In genomic region chr19:7419153-7419552, GRCh38 we compare ENCODE assay signal across 14 cellular contexts.
A peak's percentile ranks its signal among the peaks of the same experiment; 100 is the strongest.
DNase-seq lines count a peak whose midpoint lies in the region; ATAC-seq and TF ChIP-seq lines count a peak whose summit lies in the region.
"Had no signal": no experiment of that assay in that cellular context is flagged by ENCODE, and none has a peak within 500 bp of the region (broad histone marks: within the 10 kb centered on the region; RNA-seq: fewer than 3 reads in every experiment).

No MANE protein-coding gene starts in this region.

- POLR2A ChIA-PET in CD4-positive, alpha-beta T cell (lab: Charles Lee) = no interaction called here
- POLR2A ChIA-PET in Caco-2 (lab: Charles Lee) = no interaction called here

- no peaks in the 10 kb centered on the region for H3K27me3 ChIP-seq in CD4-positive, alpha-beta T cell (ENCODE audit: control insufficient read depth, insufficient read depth, low read length)
- H3K27me3 ChIP-seq in Caco-2 (replicated peaks; ENCODE audit: control insufficient read depth, insufficient read depth, low read length) = no peaks in the 10 kb centered on the region
- H3K27me3 ChIP-seq in lower lobe of right lung (ENCODE audit: low read depth) = no peaks in the 10 kb centered on the region
- H3K27me3 ChIP-seq in SJCRH30 = no peaks in the 10 kb centered on the region
- H3K27me3 ChIP-seq: BE2C had no signal

- H3K9me3 ChIP-seq in CD4-positive, alpha-beta T cell (ENCODE audit: control insufficient read depth, low read length) = no peaks in the 10 kb centered on the region
- H3K9me3 ChIP-seq in Caco-2 (no peaks in the 10 kb centered on the region), lower lobe of right lung (no peaks in the 10 kb centered on the region), T-helper 17 cell (ENCODE audit: control insufficient read depth, low read length, poor library complexity, severe bottlenecking) (no peaks in the 10 kb centered on the region), SJCRH30 (replicated peaks) (no peaks in the 10 kb centered on the region)
- H3K9me3 ChIP-seq: A549, BE2C had no signal

- intact Hi-C loops in CD4-positive, alpha-beta T cell (cut with DNase I, micrococcal nuclease) = loop anchor here in 1 of 2 experiments (2.0 kb wide), 1 partner anchor 14 kb away; no protein-coding TSS in a partner anchor
- intact Hi-C loops in Caco-2 (cut with micrococcal nuclease; ENCODE audit: unreplicated experiment) = no loop called here
- intact Hi-C loops in lower lobe of right lung (cut with DNase I) = no loop called here

- no peaks in the 10 kb centered on the region for H3K27me3 Mint-ChIP-seq in CD4-positive, alpha-beta T cell
- H3K27me3 Mint-ChIP-seq in Caco-2 (ENCODE audit: insufficient read depth, unreplicated experiment) (no peaks in the 10 kb centered on the region), T-helper 17 cell (no peaks in the 10 kb centered on the region)
- no peaks in the 10 kb centered on the region for H3K27me3 Mint-ChIP-seq in stimulated activated memory B cell treated with anti-CD40 and anti-IgM and Interleukin-4, amounts not matched to agents 10 μg/mL and 1 μg/mL and 100 μg/mL, for 72 hours

- no peak for TF ChIP-seq CTCF in CD4-positive, alpha-beta T cell (IDR thresholded peaks at IDR 0.05)
- TF ChIP-seq CTCF in Caco-2 (IDR thresholded peaks at IDR 0.05; ENCODE audit: insufficient read depth in 1 of 2, low read depth in 1 of 2, low read length in 1 of 2, severe bottlenecking in 1 of 2, unreplicated experiment in 1 of 2) = no peak
- no peak for TF ChIP-seq CTCF in lower lobe of right lung (IDR thresholded peaks at IDR 0.05)
- no peak for TF ChIP-seq CTCF in coronary artery (IDR thresholded peaks at IDR 0.05)

- H3K4me3 Mint-ChIP-seq in CD4-positive, alpha-beta T cell = no peak overlapping the region
- H3K4me3 Mint-ChIP-seq in Caco-2 (ENCODE audit: unreplicated experiment) (no peak overlapping the region), T-helper 17 cell (no peak overlapping the region)
- no peak overlapping the region for H3K4me3 Mint-ChIP-seq in stimulated activated memory B cell treated with anti-CD40 and anti-IgM and Interleukin-4, amounts not matched to agents 10 μg/mL and 1 μg/mL and 100 μg/mL, for 72 hours
- H3K4me3 Mint-ChIP-seq: CD8-positive, alpha-beta T cell had no signal

- H3K36me3 Mint-ChIP-seq in CD4-positive, alpha-beta T cell (ENCODE audit: low read depth) = peaks cover 63% of the 10 kb centered on the region
- H3K36me3 Mint-ChIP-seq in Caco-2 (ENCODE audit: insufficient read depth, unreplicated experiment) (peaks cover 29% of the 10 kb centered on the region), T-helper 17 cell (ENCODE audit: low read depth) (peaks cover 8% of the 10 kb centered on the region)
- peaks cover 52% of the 10 kb centered on the region for H3K36me3 Mint-ChIP-seq in stimulated activated memory B cell treated with anti-CD40 and anti-IgM and Interleukin-4, amounts not matched to agents 10 μg/mL and 1 μg/mL and 100 μg/mL, for 72 hours

- CTCF ChIA-PET in CD4-positive, alpha-beta T cell (lab: Charles Lee) = no interaction called here
- CTCF ChIA-PET in Caco-2 (lab: Charles Lee) = no interaction called here

- H3K9me3 Mint-ChIP-seq in CD4-positive, alpha-beta T cell = no peaks in the 10 kb centered on the region
- no peaks in the 10 kb centered on the region for H3K9me3 Mint-ChIP-seq in Caco-2 (ENCODE audit: unreplicated experiment)
- no peaks in the 10 kb centered on the region for H3K9me3 Mint-ChIP-seq in stimulated activated memory B cell treated with anti-CD40 and anti-IgM and Interleukin-4, amounts not matched to agents 10 μg/mL and 1 μg/mL and 100 μg/mL, for 72 hours
- H3K9me3 Mint-ChIP-seq: CD8-positive, alpha-beta T cell had no signal

- DNase-seq in CD4-positive, alpha-beta T cell = no peak
- DNase-seq in Caco-2 = no peak
- DNase-seq in lower lobe of right lung = no peak
- DNase-seq in coronary artery (ENCODE audit: low spot score) = no peak
- DNase-seq in T-helper 17 cell = no peak
- no peak for DNase-seq in SJCRH30
- DNase-seq: BE2C; CD8-positive, alpha-beta T cell; COR-L47; GM23248; IMR-90 had no signal

- H3K4me3 ChIP-seq in Caco-2 (ENCODE audit: low read depth, low read length) (no peak overlapping the region), lower lobe of right lung (no peak overlapping the region), coronary artery (no peak overlapping the region), SJCRH30 (no peak overlapping the region)
- H3K4me3 ChIP-seq: A549, GM23248 had no signal

- H3K36me3 ChIP-seq in Caco-2 (ENCODE audit: control insufficient read depth, insufficient read depth, low read length) (no peaks in the 10 kb centered on the region), lower lobe of right lung (peaks cover 26% of the 10 kb centered on the region), SJCRH30 (no peaks in the 10 kb centered on the region; the same call in 1 of the 2 replicates)
- H3K36me3 ChIP-seq: BE2C had no signal

- no TSS peak for BruUV-seq in Caco-2 (replicated peaks; lab: Mats Ljungman, UMichigan)

- H3K4me1 ChIP-seq in Caco-2 (peaks cover 33% of the 10 kb centered on the region), lower lobe of right lung (peaks cover 28% of the 10 kb centered on the region), SJCRH30 (no peaks in the 10 kb centered on the region)
- H3K4me1 ChIP-seq: BE2C had no signal

- peaks cover 24% of the 10 kb centered on the region for H3K4me1 Mint-ChIP-seq in CD4-positive, alpha-beta T cell (ENCODE audit: low read depth)
- H3K4me1 Mint-ChIP-seq in Caco-2 (ENCODE audit: low read depth, unreplicated experiment) (peaks cover 33% of the 10 kb centered on the region), T-helper 17 cell (peaks cover 26% of the 10 kb centered on the region)
- peaks cover 43% of the 10 kb centered on the region for H3K4me1 Mint-ChIP-seq in stimulated activated memory B cell treated with anti-CD40 and anti-IgM and Interleukin-4, amounts not matched to agents 10 μg/mL and 1 μg/mL and 100 μg/mL, for 72 hours

- no peak for ATAC-seq in CD4-positive, alpha-beta T cell (ENCODE audit: poor library complexity)
- no peak for ATAC-seq in lower lobe of right lung
- ATAC-seq in stimulated activated memory B cell treated with anti-CD40 and anti-IgM and Interleukin-4, amounts not matched to agents 10 μg/mL and 1 μg/mL and 100 μg/mL, for 72 hours = no peak
- no peak for ATAC-seq in T-helper 17 cell
- ATAC-seq: A549; CD8-positive, alpha-beta T cell; HCT116 had no signal

- peak overlapping the region; percentile 44 for H3K27ac Mint-ChIP-seq in CD4-positive, alpha-beta T cell
- H3K27ac Mint-ChIP-seq in Caco-2 (ENCODE audit: unreplicated experiment) (peak overlapping the region; percentile 62), T-helper 17 cell (no peak overlapping the region)
- peak overlapping the region; percentile 72 for H3K27ac Mint-ChIP-seq in stimulated activated memory B cell treated with anti-CD40 and anti-IgM and Interleukin-4, amounts not matched to agents 10 μg/mL and 1 μg/mL and 100 μg/mL, for 72 hours
- H3K27ac Mint-ChIP-seq: CD8-positive, alpha-beta T cell had no signal

- no peak overlapping the region for H3K27ac ChIP-seq in CD4-positive, alpha-beta T cell (ENCODE audit: low read depth, low read length)
- H3K27ac ChIP-seq in lower lobe of right lung (peak overlapping the region; percentile 24), coronary artery (no peak overlapping the region), SJCRH30 (no peak overlapping the region)
- H3K27ac ChIP-seq: GM23248 had no signal
